ENCODE assay signal across 25 cellular contexts in genomic region chr12:121676190-121676589, GRCh38. TPM values are rescaled to one million over a fixed set of nuclear protein-coding genes. Genes with fewer than 3 reads are reported as not detected.
A peak's percentile ranks its signal among the peaks of the same experiment; 100 is the strongest.
DNase-seq lines count a peak whose midpoint lies in the region; ATAC-seq and TF ChIP-seq lines count a peak whose summit lies in the region.
"Had no signal": no experiment of that assay in that cellular context is flagged by ENCODE, and none has a peak within 500 bp of the region (broad histone marks: within the 10 kb centered on the region; RNA-seq: fewer than 3 reads in every experiment).

No MANE protein-coding gene starts in this region.

- H3K23ac ChIP-seq in mesenchymal stem cell (ENCODE audit: low read length in 2 of 2) = no peak overlapping the region

- H3K18ac ChIP-seq in mesenchymal stem cell (ENCODE audit: low read depth in 1 of 2, low read length in 2 of 2) = no peak overlapping the region

- H3K27me3 ChIP-seq in mesenchymal stem cell (ENCODE audit: control insufficient read depth in 1 of 2, insufficient read depth in 1 of 2, low read length in 2 of 2) = no peaks in the 10 kb centered on the region
- H3K27me3 ChIP-seq in left ventricle myocardium inferior (ENCODE audit: low read depth) = peaks cover 4% of the 10 kb centered on the region
- H3K27me3 ChIP-seq: breast epithelium had no signal

- DNase-seq in activated naive CD4-positive, alpha-beta T cell treated with anti-CD3 and anti-CD28 coated beads, Interleukin-2, amount 50 U/mL, for 72 hours (ENCODE audit: low spot score in 2 of 2) = no peak
- no peak for DNase-seq in activated naive CD4-positive, alpha-beta T cell treated with Interleukin-2 at 50 U/mL for 16 hours
- peak; percentile 45 for DNase-seq in NCI-H146 treated with DMSO at 0.1 percent for 48 hours (lab: John Stamatoyannopoulos, UW; ENCODE audit: unreplicated experiment)
- no peak for DNase-seq in mesenchymal stem cell
- no peak for DNase-seq in H4 (ENCODE audit: low spot score)
- DNase-seq in left ventricle myocardium inferior = no peak
- no peak for DNase-seq in GDM1 (lab: John Stamatoyannopoulos, UW)
- DNase-seq: activated CD4-positive, alpha-beta memory T cell treated with anti-CD3 and anti-CD28 coated beads, Interleukin-2, amount 10 ng/mL, durations not matched to agents 7 days and 5 days; activated naive CD8-positive, alpha-beta T cell treated with anti-CD3 and anti-CD28 coated beads for 36 hours; anterior cingulate cortex; C1 segment of cervical spinal cord; Calu3; DMS79 treated with DMSO at 0.1 percent for 48 hours; gastrocnemius medialis; GOT3; lower lobe of right lung; NCI-H1694; NCI-H510A treated with DMSO at 0.1 percent for 48 hours; PC-3; stimulated activated naive CD8-positive, alpha-beta T cell treated with anti-CD3 and anti-CD28 coated beads, Interleukin-15, amount 100 ng/mL, for 72 hours had no signal

- H2BK12ac ChIP-seq in mesenchymal stem cell (ENCODE audit: low read length in 2 of 2) = no peak overlapping the region

- no peak overlapping the region for H2AK5ac ChIP-seq in mesenchymal stem cell (ENCODE audit: low read length, severe bottlenecking)

- H3K9ac ChIP-seq in mesenchymal stem cell (ENCODE audit: low read length) = no peak overlapping the region

- no peak overlapping the region for H2AFZ ChIP-seq in mesenchymal stem cell (ENCODE audit: low read depth, low read length)

- H3K9me3 ChIP-seq in mesenchymal stem cell (ENCODE audit: control insufficient read depth, low read length) (no peaks in the 10 kb centered on the region), left ventricle myocardium inferior (replicated peaks) (no peaks in the 10 kb centered on the region)
- H3K9me3 ChIP-seq: breast epithelium, gastrocnemius medialis, lower lobe of right lung had no signal

- H4K91ac ChIP-seq in mesenchymal stem cell (ENCODE audit: low read length) = no peak overlapping the region

- H3K9me3 Mint-ChIP-seq in activated naive CD4-positive, alpha-beta T cell treated with anti-CD3 and anti-CD28 coated beads, Interleukin-2, amount 50 U/mL, for 72 hours = no peaks in the 10 kb centered on the region
- H3K9me3 Mint-ChIP-seq: activated CD4-positive, alpha-beta memory T cell treated with anti-CD3 and anti-CD28 coated beads, Interleukin-2, amount 10 ng/mL, durations not matched to agents 7 days and 5 days; activated naive CD8-positive, alpha-beta T cell treated with anti-CD3 and anti-CD28 coated beads for 36 hours; activated T-helper 2 cell treated with anti-CD3 and anti-CD28 coated beads, Interferon-gamma antibody, Interleukin-2, Interleukin-4, amounts not matched to agents 10 μg/mL and 5 μg/mL and 100 μg/mL, durations not matched to agents 14 hours and 24 hours and 36 hours; stimulated activated naive CD8-positive, alpha-beta T cell treated with anti-CD3 and anti-CD28 coated beads, Interleukin-15, amount 100 ng/mL, for 72 hours; T-helper 1 cell treated with Interleukin-12 subunit alpha and Interleukin-12 subunit beta and Interleukin-4 antibody, amounts not matched to agents 30 μg/mL and 1 μg/mL, for 36 hours had no signal

- 92% methylated on average over 5 of the region's 5 CpGs for WGBS in mesenchymal stem cell

- H3K36me3 ChIP-seq in mesenchymal stem cell (ENCODE audit: control insufficient read depth in 1 of 2, insufficient read depth in 2 of 2, low read depth in 1 of 2, low read length in 2 of 2) (no peaks in the 10 kb centered on the region), left ventricle myocardium inferior (no peaks in the 10 kb centered on the region)
- H3K36me3 ChIP-seq: breast epithelium, gastrocnemius medialis, lower lobe of right lung had no signal

- H3K4ac ChIP-seq in mesenchymal stem cell (ENCODE audit: low read depth in 1 of 2, low read length in 2 of 2) = no peak overlapping the region

- H4K8ac ChIP-seq in mesenchymal stem cell (ENCODE audit: low read length) = peak overlapping the region; percentile 54

- H3K79me1 ChIP-seq in mesenchymal stem cell (replicated peaks; ENCODE audit: low read length, poor library complexity, severe bottlenecking) = no peaks in the 10 kb centered on the region

- H3K27ac ChIP-seq in mesenchymal stem cell (ENCODE audit: low read length, poor library complexity, severe bottlenecking) (no peak overlapping the region), left ventricle myocardium inferior (replicated peaks) (no peak overlapping the region)
- H3K27ac ChIP-seq: breast epithelium, gastrocnemius medialis, lower lobe of right lung, SK-N-MC, skin epidermis had no signal

- no peak overlapping the region for H2BK15ac ChIP-seq in mesenchymal stem cell (ENCODE audit: low read depth, poor library complexity, severe bottlenecking)

- no peak for ATAC-seq in activated naive CD4-positive, alpha-beta T cell treated with anti-CD3 and anti-CD28 coated beads, Interleukin-2, amount 50 U/mL, for 72 hours
- ATAC-seq: gastrocnemius medialis; lower lobe of right lung; PC-3; stimulated activated naive CD8-positive, alpha-beta T cell treated with anti-CD3 and anti-CD28 coated beads, Interleukin-15, amount 100 ng/mL, for 72 hours had no signal

- H2BK120ac ChIP-seq in mesenchymal stem cell (ENCODE audit: low read depth, low read length) = no peak overlapping the region

- H3K4me3 ChIP-seq in mesenchymal stem cell (ENCODE audit: insufficient read depth in 1 of 2, low read depth in 1 of 2, low read length in 2 of 2) = no peak overlapping the region
- H3K4me3 ChIP-seq in left ventricle myocardium inferior = no peak overlapping the region
- H3K4me3 ChIP-seq: breast epithelium, gastrocnemius medialis, lower lobe of right lung, SK-N-MC, skin epidermis had no signal

- H3K14ac ChIP-seq in mesenchymal stem cell (ENCODE audit: low read length in 2 of 2) = no peak overlapping the region

- H3K4me1 ChIP-seq in mesenchymal stem cell (ENCODE audit: control insufficient read depth, insufficient read depth, low read depth, low read length) = peaks cover 11% of the 10 kb centered on the region
- peaks cover 8% of the 10 kb centered on the region for H3K4me1 ChIP-seq in left ventricle myocardium inferior

- intact Hi-C loops in left ventricle myocardium inferior (cut with micrococcal nuclease) = no loop called here

- TF ChIP-seq CTCF in left ventricle myocardium inferior (IDR thresholded peaks at IDR 0.05; ENCODE audit: borderline replicate concordance) = no peak

- no peaks in the 10 kb centered on the region for H3K36me3 Mint-ChIP-seq in activated naive CD4-positive, alpha-beta T cell treated with anti-CD3 and anti-CD28 coated beads, Interleukin-2, amount 50 U/mL, for 72 hours
- H3K36me3 Mint-ChIP-seq: activated naive CD8-positive, alpha-beta T cell treated with anti-CD3 and anti-CD28 coated beads for 36 hours had no signal

- H3K4me2 ChIP-seq in mesenchymal stem cell (ENCODE audit: low read length, poor library complexity, severe bottlenecking) = no peak overlapping the region

- H2BK5ac ChIP-seq in mesenchymal stem cell (ENCODE audit: low read depth, low read length, poor library complexity, severe bottlenecking) = no peak overlapping the region

- peak overlapping the region; percentile 60 to 76 for H3K27ac Mint-ChIP-seq in activated naive CD4-positive, alpha-beta T cell treated with anti-CD3 and anti-CD28 coated beads, Interleukin-2, amount 50 U/mL, for 72 hours
- H3K27ac Mint-ChIP-seq: activated CD4-positive, alpha-beta memory T cell treated with anti-CD3 and anti-CD28 coated beads, Interleukin-2, amount 10 ng/mL, durations not matched to agents 7 days and 5 days; activated naive CD8-positive, alpha-beta T cell treated with anti-CD3 and anti-CD28 coated beads for 36 hours; activated T-helper 2 cell treated with anti-CD3 and anti-CD28 coated beads, Interferon-gamma antibody, Interleukin-2, Interleukin-4, amounts not matched to agents 10 μg/mL and 5 μg/mL and 100 μg/mL, durations not matched to agents 14 hours and 24 hours and 36 hours; stimulated activated naive CD8-positive, alpha-beta T cell treated with anti-CD3 and anti-CD28 coated beads, Interleukin-15, amount 100 ng/mL, for 72 hours had no signal

RNA-seq across cellular contexts. Expression of gene MORN3, which starts 6.7 kb away (rescaled TPM):
- total RNA-seq in activated naive CD4-positive, alpha-beta T cell treated with anti-CD3 and anti-CD28 coated beads, Interleukin-2, amount 50 U/mL, for 72 hours = 1 to 10 TPM; 1.3 to 2.9 TPM
- polyA plus RNA-seq in mesenchymal stem cell (2013, experiment 1 of 2) = 0.35 TPM
- polyA plus RNA-seq in mesenchymal stem cell (2013, experiment 2 of 2) = 0.44 TPM
- total RNA-seq in H4 (2014; rRNA removed; shearing (Covaris generic)) = 0.23 TPM in 1 of 2 replicates, not detected in the other
- total RNA-seq in left ventricle myocardium inferior = not detected
- total RNA-seq: gastrocnemius medialis had no signal

RNA-seq across cellular contexts. Expression of gene TMEM120B, which starts 36.4 kb away (rescaled TPM):
- 10 to 100 TPM in 1 of 2 donors, 1 to 10 TPM in 1; 6.3 to 11.8 TPM for total RNA-seq in activated naive CD4-positive, alpha-beta T cell treated with anti-CD3 and anti-CD28 coated beads, Interleukin-2, amount 50 U/mL, for 72 hours
- 13.2 TPM for polyA plus RNA-seq in mesenchymal stem cell (2013, experiment 1 of 2)
- 13.3 TPM for polyA plus RNA-seq in mesenchymal stem cell (2013, experiment 2 of 2)
- 5.0 and 8.9 TPM in 2 replicates for total RNA-seq in H4 (2014; rRNA removed; shearing (Covaris generic))
- total RNA-seq in left ventricle myocardium inferior = 9.2 TPM

RNA-seq across cellular contexts. Expression of gene ORAI1, which starts 49.9 kb away (rescaled TPM):
- 10 to 100 TPM; 23.0 to 23.2 TPM for total RNA-seq in activated naive CD4-positive, alpha-beta T cell treated with anti-CD3 and anti-CD28 coated beads, Interleukin-2, amount 50 U/mL, for 72 hours
- 31.8 TPM for polyA plus RNA-seq in mesenchymal stem cell (2013, experiment 1 of 2)
- polyA plus RNA-seq in mesenchymal stem cell (2013, experiment 2 of 2) = 32.0 TPM
- 4.4 and 8.5 TPM in 2 replicates for total RNA-seq in H4 (2014; rRNA removed; shearing (Covaris generic))
- 11.4 TPM for total RNA-seq in left ventricle myocardium inferior
